8 cellular contexts compared by ENCODE assay signal in the genomic region with DNA sequence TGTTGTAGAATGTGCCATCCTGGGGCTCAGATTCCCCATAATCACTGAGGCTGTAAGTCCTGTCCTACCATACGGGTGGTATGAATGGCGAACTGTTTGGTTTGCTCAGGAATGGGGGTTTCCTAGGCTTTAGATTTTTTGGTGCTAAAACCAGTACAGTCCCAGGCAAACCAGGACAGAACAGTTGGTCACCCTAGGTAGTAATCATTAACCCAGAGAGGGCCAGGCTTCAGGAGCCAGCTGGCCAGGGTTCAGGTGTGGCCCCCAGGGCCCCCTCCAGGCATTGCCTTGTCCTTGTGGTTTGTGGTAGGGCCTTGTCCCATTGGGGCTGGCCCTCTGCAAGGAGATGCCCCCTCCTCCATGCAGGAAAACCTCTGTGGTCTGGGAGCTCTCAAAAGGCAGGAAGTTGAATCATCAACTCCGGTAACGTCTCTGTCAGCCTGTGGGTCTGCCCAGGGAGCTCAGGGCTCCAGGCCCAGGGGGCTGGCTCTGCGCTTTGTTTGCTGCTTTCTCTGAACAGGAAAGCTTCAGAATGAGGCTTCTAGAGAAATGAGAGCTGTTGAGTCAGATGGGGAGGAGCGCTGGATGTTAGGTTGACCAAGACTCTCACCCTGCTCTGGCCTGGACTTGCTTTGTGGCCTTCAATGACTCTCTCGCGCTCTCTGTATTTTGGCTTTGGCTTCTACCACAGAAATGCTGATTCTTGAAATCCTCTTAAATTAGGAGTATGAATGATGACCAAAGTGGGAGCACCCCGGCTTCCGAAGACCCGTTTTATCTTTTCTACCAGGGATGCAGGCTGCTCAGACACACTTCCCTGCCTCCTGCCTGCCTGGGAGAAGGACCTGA. TPM values are rescaled to one million over a fixed set of nuclear protein-coding genes. Genes with fewer than 3 reads are reported as not detected.
DNase-seq lines count a peak whose midpoint lies in the region; ATAC-seq and TF ChIP-seq lines count a peak whose summit lies in the region.

No MANE protein-coding gene starts in this region.

- H3K4me3 ChIP-seq in testis, result no peak overlapping the region

- 73 to 91% methylated on average over 8 to 11 of the region's 11 CpGs for WGBS in testis, 2 donors

- H3K27me3 ChIP-seq in testis, result no peaks in the 10 kb centered on the region

- TF ChIP-seq CTCF in omental fat pad (IDR thresholded peaks at IDR 0.05) (no peak), testis (IDR thresholded peaks at IDR 0.05) (no peak)

- intact Hi-C loops in testis (cut with DNase I; ENCODE audit: low total_unique reads), result no loop called here

- H3K9me3 ChIP-seq in testis, result no peaks in the 10 kb centered on the region

- H3K36me3 ChIP-seq in testis (ENCODE audit: low read depth, missing control alignments), result no peaks in the 10 kb centered on the region

- peaks cover 8% of the 10 kb centered on the region for H3K4me1 ChIP-seq in testis

- DNase-seq in GM04504 (ENCODE audit: low read depth) (peak; percentile 96), NCI-H226 (peak; percentile 99), omental fat pad (ENCODE audit: low spot score) (no peak), testis (peak; percentile 27), NCI-H2227 treated with DMSO at 0.1 percent for 48 hours (lab: John Stamatoyannopoulos, UW) (no peak)
- DNase-seq in activated CD8-positive, alpha-beta memory T cell treated with anti-CD3 and anti-CD28 coated beads, Interleukin-2, amount 50 U/mL, for 4 hours, result peak; percentile 54

- H3K27ac ChIP-seq in testis, result peak overlapping the region in 1 of 2 donors; percentile 52

- no peak for TF ChIP-seq POLR2A in testis (IDR thresholded peaks at IDR 0.05)

- ATAC-seq in HG02642 (IDR thresholded peaks at IDR 0.05; ENCODE audit: poor library complexity, unreplicated experiment) (peak; percentile 76), esophagus mucosa (peak; percentile 83), omental fat pad (ENCODE audit: low FRiP score) (peak; percentile 85)

RNA-seq across cellular contexts. Expression of gene JADE2, which starts 22.2 kb away (rescaled TPM):
- total RNA-seq in esophagus mucosa, result 12.9 TPM
- 10 to 100 TPM; 17.8 to 72.7 (median 33.8) TPM for total RNA-seq in omental fat pad
- total RNA-seq in testis, result 10 to 100 TPM; 54.5 to 67.2 TPM
- polyA plus RNA-seq in testis (ENCODE audit: insufficient read depth, low read depth, low replicate concordance), result 26.0 TPM

Comparison
In these comparisons a context has a peak if more than half of its experiments do, and no peak if none do; other contexts are left out.
1. DNase-seq: peak in GM04504 (single experiment), NCI-H226 (single experiment), activated CD8-positive, alpha-beta memory T cell treated with anti-CD3 and anti-CD28 coated beads, Interleukin-2, amount 50 U/mL, for 4 hours (single experiment) and testis (single experiment); none in omental fat pad (single experiment) and NCI-H2227 treated with DMSO at 0.1 percent for 48 hours (single experiment).
2. Peak in every context shown above with its lines, with median percentiles within 50 percentile points of each other: ATAC-seq.